ENCODE assay signal across 1 cellular context in genomic region chr13:87280139-87280538, GRCh38.
TF ChIP-seq lines count a peak whose summit lies in the region.

No MANE protein-coding gene starts in this region.

TF ChIP-seq in liver, 16 proteins besides CTCF, POLR2A, EP300 and RAD21 (continued from another document):
- TF ChIP-seq REST (IDR thresholded peaks at IDR 0.05): no peak
- no peak for TF ChIP-seq FOXA1 (IDR thresholded peaks at IDR 0.05)
- TF ChIP-seq HNF4G (IDR thresholded peaks at IDR 0.05): no peak
- TF ChIP-seq NR2F2 (IDR thresholded peaks at IDR 0.05): no peak
- TF ChIP-seq HNF4A (conservative IDR thresholded peaks at IDR 0.05): no peak
- TF ChIP-seq RXRA (IDR thresholded peaks at IDR 0.05): no peak
- TF ChIP-seq TAF1 (conservative IDR thresholded peaks at IDR 0.05): no peak
- no peak for TF ChIP-seq EGR1 (IDR thresholded peaks at IDR 0.05; ENCODE audit: low read depth in 2 of 2)
- no peak for TF ChIP-seq ZBTB33 (IDR thresholded peaks at IDR 0.05)
- no peak for TF ChIP-seq SP1 (IDR thresholded peaks at IDR 0.05)
- no peak for TF ChIP-seq ATF3 (IDR thresholded peaks at IDR 0.05)
TF ChIP-seq in liver: peak in this region for 0.
